8 cellular contexts compared by ENCODE assay signal in genomic region chr2:223959688-223960087, GRCh38. TPM values are rescaled to one million over a fixed set of nuclear protein-coding genes. Genes with fewer than 3 reads are reported as not detected.
DNase-seq lines count a peak whose midpoint lies in the region; ATAC-seq and TF ChIP-seq lines count a peak whose summit lies in the region.

No MANE protein-coding gene starts in this region.

- H3K4me1 Mint-ChIP-seq in activated CD4-positive, alpha-beta T cell treated with anti-CD3 and anti-CD28 coated beads, Interleukin-2, amount 10 ng/mL, durations not matched to agents 7 days and 5 days: peaks cover 63% of the 10 kb centered on the region
- H3K4me1 Mint-ChIP-seq in activated CD4-positive, alpha-beta memory T cell treated with anti-CD3 and anti-CD28 coated beads for 36 hours (ENCODE audit: low read depth): peaks cover 64% of the 10 kb centered on the region
- H3K4me1 Mint-ChIP-seq in stimulated activated naive CD8-positive, alpha-beta T cell treated with anti-CD3 and anti-CD28 coated beads, Interleukin-15, amount 100 ng/mL, for 72 hours: peaks cover 53% of the 10 kb centered on the region

- peak overlapping the region; percentile 54 for H3K4me3 Mint-ChIP-seq in activated CD4-positive, alpha-beta T cell treated with anti-CD3 and anti-CD28 coated beads, Interleukin-2, amount 10 ng/mL, durations not matched to agents 7 days and 5 days
- H3K4me3 Mint-ChIP-seq in activated CD4-positive, alpha-beta memory T cell treated with anti-CD3 and anti-CD28 coated beads for 36 hours: peak overlapping the region; percentile 29
- H3K4me3 Mint-ChIP-seq in stimulated activated naive CD8-positive, alpha-beta T cell treated with anti-CD3 and anti-CD28 coated beads, Interleukin-15, amount 100 ng/mL, for 72 hours: peak overlapping the region; percentile 50 to 65

- H3K9me3 ChIP-seq in gastroesophageal sphincter: no peaks in the 10 kb centered on the region
- no peaks in the 10 kb centered on the region for H3K9me3 ChIP-seq in SJCRH30 (replicated peaks)

- H3K36me3 ChIP-seq in gastroesophageal sphincter (peaks cover 0 to 15% of the 10 kb centered on the region in 2 donors), SJCRH30 (peaks cover 40% of the 10 kb centered on the region)

- no peak overlapping the region for H3K27ac Mint-ChIP-seq in activated CD4-positive, alpha-beta T cell treated with anti-CD3 and anti-CD28 coated beads, Interleukin-2, amount 10 ng/mL, durations not matched to agents 7 days and 5 days
- H3K27ac Mint-ChIP-seq in activated CD4-positive, alpha-beta memory T cell treated with anti-CD3 and anti-CD28 coated beads for 36 hours: peak overlapping the region; percentile 25
- H3K27ac Mint-ChIP-seq in stimulated activated naive CD8-positive, alpha-beta T cell treated with anti-CD3 and anti-CD28 coated beads, Interleukin-15, amount 100 ng/mL, for 72 hours: no peak overlapping the region

- no peaks in the 10 kb centered on the region for H3K27me3 Mint-ChIP-seq in activated CD4-positive, alpha-beta T cell treated with anti-CD3 and anti-CD28 coated beads, Interleukin-2, amount 10 ng/mL, durations not matched to agents 7 days and 5 days
- H3K27me3 Mint-ChIP-seq in activated CD4-positive, alpha-beta memory T cell treated with anti-CD3 and anti-CD28 coated beads for 36 hours: no peaks in the 10 kb centered on the region
- no peaks in the 10 kb centered on the region for H3K27me3 Mint-ChIP-seq in stimulated activated naive CD8-positive, alpha-beta T cell treated with anti-CD3 and anti-CD28 coated beads, Interleukin-15, amount 100 ng/mL, for 72 hours

- no peak for DNase-seq in activated CD4-positive, alpha-beta T cell treated with anti-CD3 and anti-CD28 coated beads, Interleukin-2, amount 10 ng/mL, durations not matched to agents 7 days and 5 days
- no peak for DNase-seq in activated CD4-positive, alpha-beta T cell treated with anti-CD3 and anti-CD28 coated beads for 48 hours
- DNase-seq in activated CD4-positive, alpha-beta memory T cell treated with anti-CD3 and anti-CD28 coated beads for 36 hours: no peak
- DNase-seq in stimulated activated naive CD8-positive, alpha-beta T cell treated with anti-CD3 and anti-CD28 coated beads, Interleukin-15, amount 100 ng/mL, for 72 hours: no peak
- DNase-seq in SJCRH30 (no peak), NCI-H748 treated with DMSO at 0.1 percent for 48 hours (lab: John Stamatoyannopoulos, UW) (no peak)

- TF ChIP-seq EP300 in gastroesophageal sphincter (IDR thresholded peaks at IDR 0.05): no peak

- CTCF ChIA-PET in activated CD4-positive, alpha-beta T cell treated with anti-CD3 and anti-CD28 coated beads, Interleukin-2, amount 10 ng/mL, durations not matched to agents 7 days and 5 days (lab: Charles Lee): interaction anchor here (1.6 to 3.7 kb wide), 3 partner anchors 10 to 13 kb away, joined by 4 to 22 read pairs (median 12); no protein-coding TSS in a partner anchor
- CTCF ChIA-PET in activated CD4-positive, alpha-beta memory T cell treated with anti-CD3 and anti-CD28 coated beads for 36 hours (lab: Charles Lee): interaction anchor here (0.5 to 2.9 kb wide), 2 partner anchors 34 to 325 kb away, joined by 3 to 12 read pairs; no protein-coding TSS in a partner anchor

- intact Hi-C loops in activated CD4-positive, alpha-beta memory T cell treated with anti-CD3 and anti-CD28 coated beads for 36 hours (cut with micrococcal nuclease): loop anchor here (5.0 kb wide), 1 partner anchor 262 kb away; no protein-coding TSS in a partner anchor

- no peak for TF ChIP-seq POLR2A in gastroesophageal sphincter (IDR thresholded peaks at IDR 0.05)

- no peaks in the 10 kb centered on the region for H3K9me3 Mint-ChIP-seq in activated CD4-positive, alpha-beta T cell treated with anti-CD3 and anti-CD28 coated beads, Interleukin-2, amount 10 ng/mL, durations not matched to agents 7 days and 5 days
- no peaks in the 10 kb centered on the region for H3K9me3 Mint-ChIP-seq in activated CD4-positive, alpha-beta memory T cell treated with anti-CD3 and anti-CD28 coated beads for 36 hours
- no peaks in the 10 kb centered on the region for H3K9me3 Mint-ChIP-seq in stimulated activated naive CD8-positive, alpha-beta T cell treated with anti-CD3 and anti-CD28 coated beads, Interleukin-15, amount 100 ng/mL, for 72 hours

- H3K27me3 ChIP-seq in gastroesophageal sphincter (no peaks in the 10 kb centered on the region), SJCRH30 (no peaks in the 10 kb centered on the region)

- H3K36me3 Mint-ChIP-seq in activated CD4-positive, alpha-beta T cell treated with anti-CD3 and anti-CD28 coated beads, Interleukin-2, amount 10 ng/mL, durations not matched to agents 7 days and 5 days (ENCODE audit: low read depth): peaks cover 38% of the 10 kb centered on the region
- peaks cover 27% of the 10 kb centered on the region for H3K36me3 Mint-ChIP-seq in activated CD4-positive, alpha-beta memory T cell treated with anti-CD3 and anti-CD28 coated beads for 36 hours

- H3K4me1 ChIP-seq in gastroesophageal sphincter (peaks cover 27 to 75% (median 31%) of the 10 kb centered on the region in 3 donors), SJCRH30 (peaks cover 19% of the 10 kb centered on the region)

- peak overlapping the region in 3 of 4 donors; percentile 17 to 28 (median 27) for H3K27ac ChIP-seq in gastroesophageal sphincter
- no peak overlapping the region for H3K27ac ChIP-seq in SJCRH30

- TF ChIP-seq CTCF in gastroesophageal sphincter (IDR thresholded peaks at IDR 0.05): no peak

- 32 to 50% methylated on average over 1 to 5 of the region's 5 CpGs for WGBS in gastroesophageal sphincter (ENCODE audit: low coverage in 1 of 2), 2 donors

- H3K4me3 ChIP-seq in gastroesophageal sphincter (peak overlapping the region in 1 of 2 donors; percentile 95), SJCRH30 (no peak overlapping the region)

- POLR2A ChIA-PET in activated CD4-positive, alpha-beta T cell treated with anti-CD3 and anti-CD28 coated beads, Interleukin-2, amount 10 ng/mL, durations not matched to agents 7 days and 5 days (lab: Charles Lee): no interaction called here
- POLR2A ChIA-PET in activated CD4-positive, alpha-beta memory T cell treated with anti-CD3 and anti-CD28 coated beads for 36 hours (lab: Charles Lee): no interaction called here

- no peak for ATAC-seq in gastroesophageal sphincter
- no peak for ATAC-seq in stimulated activated naive CD8-positive, alpha-beta T cell treated with anti-CD3 and anti-CD28 coated beads, Interleukin-15, amount 100 ng/mL, for 72 hours
- ATAC-seq in GM19467 (IDR thresholded peaks at IDR 0.05; ENCODE audit: unreplicated experiment): no peak

RNA-seq across cellular contexts. Expression of gene MRPL44, which starts 2.4 kb away (rescaled TPM):
- 10 to 100 TPM; 29.6 to 32.1 TPM for total RNA-seq in activated CD4-positive, alpha-beta T cell treated with anti-CD3 and anti-CD28 coated beads, Interleukin-2, amount 10 ng/mL, durations not matched to agents 7 days and 5 days
- 10 to 100 TPM; 39.4 to 41.6 TPM for total RNA-seq in activated CD4-positive, alpha-beta memory T cell treated with anti-CD3 and anti-CD28 coated beads for 36 hours
- total RNA-seq in gastroesophageal sphincter: 10 to 100 TPM; 20.3 to 41.8 (median 23.5) TPM
- 55.9 and 58.6 TPM in 2 replicates for total RNA-seq in SJCRH30 (2014; rRNA removed; shearing (Covaris generic))

RNA-seq across cellular contexts. Expression of gene WDFY1, which starts 14.6 kb away (rescaled TPM):
- total RNA-seq in activated CD4-positive, alpha-beta T cell treated with anti-CD3 and anti-CD28 coated beads, Interleukin-2, amount 10 ng/mL, durations not matched to agents 7 days and 5 days: 10 to 100 TPM; 79.2 to 82.5 TPM
- 10 to 100 TPM; 48.7 to 50.1 TPM for total RNA-seq in activated CD4-positive, alpha-beta memory T cell treated with anti-CD3 and anti-CD28 coated beads for 36 hours
- total RNA-seq in gastroesophageal sphincter: 10 to 100 TPM; 26.3 to 49.7 (median 39.3) TPM
- 76.8 and 82.0 TPM in 2 replicates for total RNA-seq in SJCRH30 (2014; rRNA removed; shearing (Covaris generic))
